8 cellular contexts compared by ENCODE assay signal in genomic region chr16:70289229-70290098, GRCh38. TPM values are rescaled to one million over a fixed set of nuclear protein-coding genes. Genes with fewer than 3 reads are reported as not detected.
DNase-seq lines count a peak whose midpoint lies in the region; ATAC-seq and TF ChIP-seq lines count a peak whose summit lies in the region.

TSS of gene AARS1 (minus strand) at chr16:70289506. CDS start at chr16:70282763, 6,743 bp downstream.

- POLR2A ChIA-PET in naive thymus-derived CD8-positive, alpha-beta T cell (lab: Charles Lee) = interaction anchor here (0.5 to 6.6 kb wide), 12 partner anchors 11 to 234 kb away, joined by 3 to 82 read pairs (median 5); partner anchors contain the start of genes COG4, DDX19A, DDX19B and EXOSC6

- H3K4me2 ChIP-seq in DOHH2 (ENCODE audit: low read length) = peak within 1 kb of the TSS; percentile 83
- H3K4me2 ChIP-seq in GM23338 = peak within 1 kb of the TSS; percentile 98
- peak within 1 kb of the TSS; percentile 90 for H3K4me2 ChIP-seq in fibroblast of lung (ENCODE audit: extremely low read depth, insufficient read depth, low read length)

- peaks cover 41% of the 10 kb centered on the region for H3K36me3 Mint-ChIP-seq in GM23338 (ENCODE audit: low read depth)
- H3K36me3 Mint-ChIP-seq in activated T-helper 17 cell treated with anti-CD3 and anti-CD28 coated beads, Interleukin-2, amount 50 U/mL, for 72 hours (ENCODE audit: low read depth) = peaks cover 31% of the 10 kb centered on the region
- peaks cover 0 to 5% (median 0%) of the 10 kb centered on the region in 3 donors for H3K36me3 Mint-ChIP-seq in naive thymus-derived CD8-positive, alpha-beta T cell

- H3K4me3 Mint-ChIP-seq in GM23338 = peak within 1 kb of the TSS; percentile 97
- peak within 1 kb of the TSS; percentile 84 for H3K4me3 Mint-ChIP-seq in activated T-helper 17 cell treated with anti-CD3 and anti-CD28 coated beads, Interleukin-2, amount 50 U/mL, for 72 hours
- H3K4me3 Mint-ChIP-seq in naive thymus-derived CD8-positive, alpha-beta T cell = peak within 1 kb of the TSS; percentile 93 to 100 (median 99)

- peak; percentile 96 for ATAC-seq in GM23338
- peak; percentile 99 for ATAC-seq in activated T-helper 17 cell treated with anti-CD3 and anti-CD28 coated beads, Interleukin-2, amount 50 U/mL, for 72 hours (replicated peaks)
- peak; percentile 95 to 97 for ATAC-seq in naive thymus-derived CD8-positive, alpha-beta T cell

- peak within 1 kb of the TSS; percentile 66 for H3K27ac ChIP-seq in DOHH2 (ENCODE audit: low read depth, low read length)
- H3K27ac ChIP-seq in GM23338 (ENCODE audit: low read depth) = peak within 1 kb of the TSS; percentile 96
- H3K27ac ChIP-seq in fibroblast of lung (ENCODE audit: insufficient read depth, low read length) = peak within 1 kb of the TSS; percentile 89

- H2AFZ ChIP-seq in GM23338 = no peak within 1 kb of the TSS
- peak within 1 kb of the TSS; percentile 88 for H2AFZ ChIP-seq in fibroblast of lung (ENCODE audit: low read length)

- H4K20me1 ChIP-seq in DOHH2 (ENCODE audit: control insufficient read depth, insufficient read depth, low read depth, low read length) (no peaks in the 10 kb centered on the region), GM23338 (replicated peaks; ENCODE audit: insufficient read depth) (peaks cover 28% of the 10 kb centered on the region), fibroblast of lung (ENCODE audit: control insufficient read depth, extremely low read depth, insufficient read depth, low read length) (no peaks in the 10 kb centered on the region)

- peaks cover 5% of the 10 kb centered on the region for H3K4me1 Mint-ChIP-seq in GM23338
- H3K4me1 Mint-ChIP-seq in activated T-helper 17 cell treated with anti-CD3 and anti-CD28 coated beads, Interleukin-2, amount 50 U/mL, for 72 hours = no peaks in the 10 kb centered on the region
- H3K4me1 Mint-ChIP-seq in naive thymus-derived CD8-positive, alpha-beta T cell = peaks cover 8 to 28% (median 21%) of the 10 kb centered on the region in 4 donors

- H3K9me3 ChIP-seq in DOHH2 (ENCODE audit: control insufficient read depth, insufficient read depth, low read length) (no peaks in the 10 kb centered on the region), fibroblast of lung (ENCODE audit: control insufficient read depth, insufficient read depth, low read depth, low read length) (no peaks in the 10 kb centered on the region)

- DNase-seq in GM23338 (ENCODE audit: low spot score) (peak; percentile 100), LHCN-M2 (ENCODE audit: low read depth) (peak; percentile 100), RPMI8226 (peak; percentile 100), fibroblast of lung (ENCODE audit: low read depth in 2 of 2) (peak; percentile 100)
- DNase-seq in naive thymus-derived CD8-positive, alpha-beta T cell = peak; percentile 86 to 98 (median 96)
- peak; percentile 89 to 95 (median 94) for DNase-seq in stimulated activated naive CD4-positive, alpha-beta T cell (lab: John Stamatoyannopoulos, UW)

- H3K27me3 ChIP-seq in DOHH2 (ENCODE audit: control insufficient read depth, low read length) (no peaks in the 10 kb centered on the region), GM23338 (ENCODE audit: insufficient read depth) (no peaks in the 10 kb centered on the region), fibroblast of lung (ENCODE audit: control insufficient read depth, insufficient read depth, low read length) (no peaks in the 10 kb centered on the region)

- H3K9me2 ChIP-seq in DOHH2 (replicated peaks; ENCODE audit: control insufficient read depth, low read length) (no peaks in the 10 kb centered on the region), GM23338 (ENCODE audit: insufficient read depth) (no peaks in the 10 kb centered on the region)

- H3K79me2 ChIP-seq in DOHH2 (ENCODE audit: control insufficient read depth, low read length) (peaks cover 46% of the 10 kb centered on the region), GM23338 (replicated peaks; ENCODE audit: insufficient read depth) (peaks cover 47% of the 10 kb centered on the region), fibroblast of lung (ENCODE audit: control insufficient read depth, insufficient read depth, low read length) (peaks cover 35% of the 10 kb centered on the region)

- peak within 1 kb of the TSS; percentile 100 for H3K27ac Mint-ChIP-seq in GM23338
- peak within 1 kb of the TSS; percentile 90 for H3K27ac Mint-ChIP-seq in activated T-helper 17 cell treated with anti-CD3 and anti-CD28 coated beads, Interleukin-2, amount 50 U/mL, for 72 hours
- H3K27ac Mint-ChIP-seq in naive thymus-derived CD8-positive, alpha-beta T cell = peak within 1 kb of the TSS; percentile 94 to 100 (median 98)

- H3K4me3 ChIP-seq in DOHH2 (ENCODE audit: low read length) (peak within 1 kb of the TSS; percentile 96), GM23338 (peak within 1 kb of the TSS; percentile 99), fibroblast of lung (replicated peaks in 1 of 4; ENCODE audit: control extremely low read depth in 1 of 4, insufficient read depth in 1 of 4, low read depth in 3 of 4, low read length in 4 of 4) (peak within 1 kb of the TSS; percentile 59 to 84 (median 74))

- H3K4me1 ChIP-seq in DOHH2 (ENCODE audit: control insufficient read depth, low read length) (peaks cover 20% of the 10 kb centered on the region), GM23338 (ENCODE audit: insufficient read depth) (peaks cover 7% of the 10 kb centered on the region), fibroblast of lung (ENCODE audit: control insufficient read depth, extremely low read depth, insufficient read depth, low read length) (no peaks in the 10 kb centered on the region)

- peaks cover 3% of the 10 kb centered on the region; the same call in 2 of the 3 replicates for H3K9me3 Mint-ChIP-seq in GM23338
- no peaks in the 10 kb centered on the region for H3K9me3 Mint-ChIP-seq in activated T-helper 17 cell treated with anti-CD3 and anti-CD28 coated beads, Interleukin-2, amount 50 U/mL, for 72 hours
- H3K9me3 Mint-ChIP-seq in naive thymus-derived CD8-positive, alpha-beta T cell = no peaks in the 10 kb centered on the region

- peaks cover 19% of the 10 kb centered on the region for H3K27me3 Mint-ChIP-seq in GM23338 (ENCODE audit: insufficient read depth, low read depth, poor library complexity)
- no peaks in the 10 kb centered on the region for H3K27me3 Mint-ChIP-seq in activated T-helper 17 cell treated with anti-CD3 and anti-CD28 coated beads, Interleukin-2, amount 50 U/mL, for 72 hours
- peaks cover 0 to 2% (median 0%) of the 10 kb centered on the region in 5 donors for H3K27me3 Mint-ChIP-seq in naive thymus-derived CD8-positive, alpha-beta T cell

- H3F3A ChIP-seq in DOHH2 (ENCODE audit: control insufficient read depth, insufficient read depth) (peaks cover 4% of the 10 kb centered on the region; the same call in 1 of the 2 replicates), GM23338 (replicated peaks; ENCODE audit: low read depth) (peaks cover 17% of the 10 kb centered on the region; the same call in 1 of the 2 replicates)

- H3K36me3 ChIP-seq in DOHH2 (ENCODE audit: control insufficient read depth, low read length) (peaks cover 32% of the 10 kb centered on the region), GM23338 (ENCODE audit: insufficient read depth) (peaks cover 20% of the 10 kb centered on the region), fibroblast of lung (ENCODE audit: control insufficient read depth, insufficient read depth, low read length) (peaks cover 6% of the 10 kb centered on the region)

- H3K9ac ChIP-seq in fibroblast of lung (ENCODE audit: insufficient read depth, low read length) = peak within 1 kb of the TSS; percentile 97

- TF ChIP-seq CTCF in DOHH2 (IDR thresholded peaks at IDR 0.05; ENCODE audit: low read depth, low read length, poor library complexity, severe bottlenecking) = no peak
- no peak for TF ChIP-seq CTCF in GM23338 (conservative IDR thresholded peaks at IDR 0.05; ENCODE audit: low read depth in 2 of 2)
- TF ChIP-seq CTCF in fibroblast of lung (conservative IDR thresholded peaks at IDR 0.05 in 1 of 2, IDR thresholded peaks at IDR 0.05 in 1 of 2; ENCODE audit: low read depth in 1 of 2, low read length in 2 of 2) = no peak

TF ChIP-seq in GM23338, 12 proteins besides CTCF, POLR2A, EP300 and RAD21 (continues in another document):
- TF ChIP-seq ETS1 (IDR thresholded peaks at IDR 0.05) = 0 out of 2 replicates have a peak, but pooled peaks have one; percentile 27
- peak; percentile 99 for TF ChIP-seq POLR2AphosphoS5 (IDR thresholded peaks at IDR 0.05; ENCODE audit: low read depth)
- TF ChIP-seq ZNF114 (CRISPR knock-in tag; IDR thresholded peaks at IDR 0.05) = no peak
- TF ChIP-seq CREB1 (CRISPR knock-in tag; IDR thresholded peaks at IDR 0.05; ENCODE audit: low read depth) = peak; percentile 83
- TF ChIP-seq ZNF331 (CRISPR knock-in tag; IDR thresholded peaks at IDR 0.05; ENCODE audit: low read depth) = no peak
- TF ChIP-seq JUNB (IDR thresholded peaks at IDR 0.05; ENCODE audit: unreplicated experiment) = no peak

RNA-seq across cellular contexts. Expression of gene AARS1, which starts in this region (rescaled TPM):
- total RNA-seq in GM23338 (2014; rRNA removed; shearing (Covaris generic)) = 263 and 292 TPM in 2 replicates
- 97.5 and 105 TPM in 2 replicates for polyA plus RNA-seq in GM23338 (2016; fragmentation: Nextera tagmentation; extraction: Ambion mirVana)
- total RNA-seq in LHCN-M2 (2014; rRNA removed) = 50.8 and 54.3 TPM in 2 replicates
- 76.5 TPM for polyA plus RNA-seq in LHCN-M2 (2012)
- total RNA-seq in activated T-helper 17 cell treated with anti-CD3 and anti-CD28 coated beads, Interleukin-2, amount 50 U/mL, for 72 hours = 10 to 100 TPM; 52.1 to 80.6 TPM
- total RNA-seq in fibroblast of lung = 440 and 596 TPM in 2 replicates
- polyA plus RNA-seq in fibroblast of lung = 134 and 137 TPM in 2 replicates
- polyA plus RNA-seq in fibroblast of lung (2012) = 110 and 121 TPM in 2 replicates
- 176 and 192 TPM in 2 replicates for polyA minus RNA-seq in fibroblast of lung (ENCODE audit: low replicate concordance)
- total RNA-seq in naive thymus-derived CD8-positive, alpha-beta T cell = 100 to 1,000 TPM; 140 to 144 TPM
- polyA plus RNA-seq in naive thymus-derived CD8-positive, alpha-beta T cell = 10 to 100 TPM; 22.9 to 45.6 (median 37.8) TPM

Comparison
In these comparisons a context has a peak if more than half of its experiments do, and no peak if none do; other contexts are left out.
1. Peak in every context shown above with its lines: DNase-seq, ATAC-seq, H3K4me3 ChIP-seq and H3K27ac ChIP-seq.